1 cellular context compared by ENCODE assay signal in the genomic region with DNA sequence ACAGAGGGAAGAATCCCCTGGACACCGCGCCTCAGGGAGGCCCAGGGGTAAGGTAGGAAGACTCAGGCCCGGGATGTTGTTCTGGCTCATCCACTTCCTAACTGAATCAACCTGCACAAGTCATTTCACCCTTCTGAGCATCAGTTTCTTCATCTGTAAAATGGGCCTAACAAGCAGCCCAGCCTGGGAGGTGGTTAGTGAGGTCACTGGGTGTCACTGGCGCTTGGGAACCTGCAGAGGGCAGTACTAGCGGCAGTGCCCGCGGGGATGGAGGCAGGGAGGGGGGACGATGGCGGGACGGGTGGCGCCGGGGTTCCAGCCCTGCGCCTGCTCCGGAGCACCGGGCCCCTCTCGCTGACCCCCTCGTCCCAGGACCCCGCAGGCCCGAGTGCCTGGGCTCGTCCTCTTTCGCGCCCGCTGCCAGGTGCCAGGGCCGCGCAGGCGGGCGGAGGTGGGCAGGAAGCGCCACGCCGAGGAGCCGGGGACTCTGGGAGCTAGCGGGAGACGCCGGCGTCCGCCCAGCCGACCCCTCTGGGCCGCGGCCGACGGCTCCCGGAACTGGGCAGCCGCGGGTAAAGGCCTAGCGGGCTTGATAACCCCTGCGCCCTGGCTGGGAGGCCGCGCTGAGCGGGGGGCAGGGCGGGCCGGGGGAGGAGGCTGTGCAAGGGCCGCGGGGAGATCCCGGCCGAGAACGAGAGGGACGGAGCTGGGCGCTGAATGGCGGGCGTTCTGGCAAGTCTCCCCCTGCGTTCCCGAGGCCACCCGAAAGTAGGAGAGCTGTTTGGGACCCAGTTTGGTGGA.
TF ChIP-seq lines count a peak whose summit lies in the region.

A gene with protein sequence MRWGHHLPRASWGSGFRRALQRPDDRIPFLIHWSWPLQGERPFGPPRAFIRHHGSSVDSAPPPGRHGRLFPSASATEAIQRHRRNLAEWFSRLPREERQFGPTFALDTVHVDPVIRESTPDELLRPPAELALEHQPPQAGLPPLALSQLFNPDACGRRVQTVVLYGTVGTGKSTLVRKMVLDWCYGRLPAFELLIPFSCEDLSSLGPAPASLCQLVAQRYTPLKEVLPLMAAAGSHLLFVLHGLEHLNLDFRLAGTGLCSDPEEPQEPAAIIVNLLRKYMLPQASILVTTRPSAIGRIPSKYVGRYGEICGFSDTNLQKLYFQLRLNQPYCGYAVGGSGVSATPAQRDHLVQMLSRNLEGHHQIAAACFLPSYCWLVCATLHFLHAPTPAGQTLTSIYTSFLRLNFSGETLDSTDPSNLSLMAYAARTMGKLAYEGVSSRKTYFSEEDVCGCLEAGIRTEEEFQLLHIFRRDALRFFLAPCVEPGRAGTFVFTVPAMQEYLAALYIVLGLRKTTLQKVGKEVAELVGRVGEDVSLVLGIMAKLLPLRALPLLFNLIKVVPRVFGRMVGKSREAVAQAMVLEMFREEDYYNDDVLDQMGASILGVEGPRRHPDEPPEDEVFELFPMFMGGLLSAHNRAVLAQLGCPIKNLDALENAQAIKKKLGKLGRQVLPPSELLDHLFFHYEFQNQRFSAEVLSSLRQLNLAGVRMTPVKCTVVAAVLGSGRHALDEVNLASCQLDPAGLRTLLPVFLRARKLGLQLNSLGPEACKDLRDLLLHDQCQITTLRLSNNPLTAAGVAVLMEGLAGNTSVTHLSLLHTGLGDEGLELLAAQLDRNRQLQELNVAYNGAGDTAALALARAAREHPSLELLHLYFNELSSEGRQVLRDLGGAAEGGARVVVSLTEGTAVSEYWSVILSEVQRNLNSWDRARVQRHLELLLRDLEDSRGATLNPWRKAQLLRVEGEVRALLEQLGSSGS (plus strand): TSS at position 255 of the 801 bp plus-strand sequence. CDS start 2,679 bp downstream, outside the sequence.

TF ChIP-seq in GM12878, 131 proteins besides CTCF, POLR2A, EP300 and RAD21 (continues in another document):
- no peak for TF ChIP-seq JUND (IDR thresholded peaks at IDR 0.05; ENCODE audit: low read depth, low read length)
- TF ChIP-seq NBN (IDR thresholded peaks at IDR 0.05), result peak; percentile 86
- TF ChIP-seq, protein P1, sequence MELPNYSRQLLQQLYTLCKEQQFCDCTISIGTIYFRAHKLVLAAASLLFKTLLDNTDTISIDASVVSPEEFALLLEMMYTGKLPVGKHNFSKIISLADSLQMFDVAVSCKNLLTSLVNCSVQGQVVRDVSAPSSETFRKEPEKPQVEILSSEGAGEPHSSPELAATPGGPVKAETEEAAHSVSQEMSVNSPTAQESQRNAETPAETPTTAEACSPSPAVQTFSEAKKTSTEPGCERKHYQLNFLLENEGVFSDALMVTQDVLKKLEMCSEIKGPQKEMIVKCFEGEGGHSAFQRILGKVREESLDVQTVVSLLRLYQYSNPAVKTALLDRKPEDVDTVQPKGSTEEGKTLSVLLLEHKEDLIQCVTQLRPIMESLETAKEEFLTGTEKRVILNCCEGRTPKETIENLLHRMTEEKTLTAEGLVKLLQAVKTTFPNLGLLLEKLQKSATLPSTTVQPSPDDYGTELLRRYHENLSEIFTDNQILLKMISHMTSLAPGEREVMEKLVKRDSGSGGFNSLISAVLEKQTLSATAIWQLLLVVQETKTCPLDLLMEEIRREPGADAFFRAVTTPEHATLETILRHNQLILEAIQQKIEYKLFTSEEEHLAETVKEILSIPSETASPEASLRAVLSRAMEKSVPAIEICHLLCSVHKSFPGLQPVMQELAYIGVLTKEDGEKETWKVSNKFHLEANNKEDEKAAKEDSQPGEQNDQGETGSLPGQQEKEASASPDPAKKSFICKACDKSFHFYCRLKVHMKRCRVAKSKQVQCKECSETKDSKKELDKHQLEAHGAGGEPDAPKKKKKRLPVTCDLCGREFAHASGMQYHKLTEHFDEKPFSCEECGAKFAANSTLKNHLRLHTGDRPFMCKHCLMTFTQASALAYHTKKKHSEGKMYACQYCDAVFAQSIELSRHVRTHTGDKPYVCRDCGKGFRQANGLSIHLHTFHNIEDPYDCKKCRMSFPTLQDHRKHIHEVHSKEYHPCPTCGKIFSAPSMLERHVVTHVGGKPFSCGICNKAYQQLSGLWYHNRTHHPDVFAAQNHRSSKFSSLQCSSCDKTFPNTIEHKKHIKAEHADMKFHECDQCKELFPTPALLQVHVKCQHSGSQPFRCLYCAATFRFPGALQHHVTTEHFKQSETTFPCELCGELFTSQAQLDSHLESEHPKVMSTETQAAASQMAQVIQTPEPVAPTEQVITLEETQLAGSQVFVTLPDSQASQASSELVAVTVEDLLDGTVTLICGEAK (IDR thresholded peaks at IDR 0.05; ENCODE audit: borderline replicate concordance), result no peak
- TF ChIP-seq RB1 (IDR thresholded peaks at IDR 0.05; ENCODE audit: borderline replicate concordance), result peak; percentile 88; the same call in 1 of the 2 replicates
- TF ChIP-seq NR2C2 (IDR thresholded peaks at IDR 0.05; ENCODE audit: borderline replicate concordance, control insufficient read depth, insufficient read length, low read depth), result no peak
- 0 out of 2 replicates have a peak, but pooled peaks have one; percentile 24 for TF ChIP-seq RFX5 (IDR thresholded peaks at IDR 0.05; ENCODE audit: low read depth, low read length)
- TF ChIP-seq CBFB (IDR thresholded peaks at IDR 0.05; ENCODE audit: low read depth), result no peak
- TF ChIP-seq POLR2AphosphoS2 (IDR thresholded peaks at IDR 0.05; ENCODE audit: low read depth, low read length), result no peak
- no peak for TF ChIP-seq HDAC6 (IDR thresholded peaks at IDR 0.05; ENCODE audit: unreplicated experiment)
- TF ChIP-seq ZNF24 (IDR thresholded peaks at IDR 0.05), result no peak
- TF ChIP-seq ZSCAN29 (IDR thresholded peaks at IDR 0.05), result no peak
- no peak for TF ChIP-seq NFYA (IDR thresholded peaks at IDR 0.05; ENCODE audit: borderline replicate concordance, low read depth, low read length)
- no peak for TF ChIP-seq WRNIP1 (IDR thresholded peaks at IDR 0.05; ENCODE audit: borderline replicate concordance, low read depth, low read length)
- TF ChIP-seq POU2F2 (IDR thresholded peaks at IDR 0.05; ENCODE audit: borderline replicate concordance, low read depth, low read length), result 0 out of 3 replicates have a peak, but pooled peaks have one; percentile 35
- TF ChIP-seq IRF4 (IDR thresholded peaks at IDR 0.05; ENCODE audit: low read depth, low read length), result 0 out of 2 replicates have a peak, but pooled peaks have one; percentile 71
- no peak for TF ChIP-seq MYB (IDR thresholded peaks at IDR 0.05; ENCODE audit: borderline replicate concordance, low read depth, low read length)
- TF ChIP-seq ZNF384 (IDR thresholded peaks at IDR 0.05; ENCODE audit: borderline replicate concordance, low read depth, low read length), result no peak
- TF ChIP-seq, protein P2, sequence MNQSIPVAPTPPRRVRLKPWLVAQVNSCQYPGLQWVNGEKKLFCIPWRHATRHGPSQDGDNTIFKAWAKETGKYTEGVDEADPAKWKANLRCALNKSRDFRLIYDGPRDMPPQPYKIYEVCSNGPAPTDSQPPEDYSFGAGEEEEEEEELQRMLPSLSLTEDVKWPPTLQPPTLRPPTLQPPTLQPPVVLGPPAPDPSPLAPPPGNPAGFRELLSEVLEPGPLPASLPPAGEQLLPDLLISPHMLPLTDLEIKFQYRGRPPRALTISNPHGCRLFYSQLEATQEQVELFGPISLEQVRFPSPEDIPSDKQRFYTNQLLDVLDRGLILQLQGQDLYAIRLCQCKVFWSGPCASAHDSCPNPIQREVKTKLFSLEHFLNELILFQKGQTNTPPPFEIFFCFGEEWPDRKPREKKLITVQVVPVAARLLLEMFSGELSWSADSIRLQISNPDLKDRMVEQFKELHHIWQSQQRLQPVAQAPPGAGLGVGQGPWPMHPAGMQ (IDR thresholded peaks at IDR 0.05; ENCODE audit: borderline replicate concordance), result no peak
- no peak for TF ChIP-seq JUNB (IDR thresholded peaks at IDR 0.05)
- TF ChIP-seq, protein P3, sequence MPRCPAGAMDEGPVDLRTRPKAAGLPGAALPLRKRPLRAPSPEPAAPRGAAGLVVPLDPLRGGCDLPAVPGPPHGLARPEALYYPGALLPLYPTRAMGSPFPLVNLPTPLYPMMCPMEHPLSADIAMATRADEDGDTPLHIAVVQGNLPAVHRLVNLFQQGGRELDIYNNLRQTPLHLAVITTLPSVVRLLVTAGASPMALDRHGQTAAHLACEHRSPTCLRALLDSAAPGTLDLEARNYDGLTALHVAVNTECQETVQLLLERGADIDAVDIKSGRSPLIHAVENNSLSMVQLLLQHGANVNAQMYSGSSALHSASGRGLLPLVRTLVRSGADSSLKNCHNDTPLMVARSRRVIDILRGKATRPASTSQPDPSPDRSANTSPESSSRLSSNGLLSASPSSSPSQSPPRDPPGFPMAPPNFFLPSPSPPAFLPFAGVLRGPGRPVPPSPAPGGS (IDR thresholded peaks at IDR 0.05; ENCODE audit: borderline replicate concordance, insufficient read depth, low read depth, low read length, poor library complexity, severe bottlenecking), result no peak
- TF ChIP-seq, protein P4, sequence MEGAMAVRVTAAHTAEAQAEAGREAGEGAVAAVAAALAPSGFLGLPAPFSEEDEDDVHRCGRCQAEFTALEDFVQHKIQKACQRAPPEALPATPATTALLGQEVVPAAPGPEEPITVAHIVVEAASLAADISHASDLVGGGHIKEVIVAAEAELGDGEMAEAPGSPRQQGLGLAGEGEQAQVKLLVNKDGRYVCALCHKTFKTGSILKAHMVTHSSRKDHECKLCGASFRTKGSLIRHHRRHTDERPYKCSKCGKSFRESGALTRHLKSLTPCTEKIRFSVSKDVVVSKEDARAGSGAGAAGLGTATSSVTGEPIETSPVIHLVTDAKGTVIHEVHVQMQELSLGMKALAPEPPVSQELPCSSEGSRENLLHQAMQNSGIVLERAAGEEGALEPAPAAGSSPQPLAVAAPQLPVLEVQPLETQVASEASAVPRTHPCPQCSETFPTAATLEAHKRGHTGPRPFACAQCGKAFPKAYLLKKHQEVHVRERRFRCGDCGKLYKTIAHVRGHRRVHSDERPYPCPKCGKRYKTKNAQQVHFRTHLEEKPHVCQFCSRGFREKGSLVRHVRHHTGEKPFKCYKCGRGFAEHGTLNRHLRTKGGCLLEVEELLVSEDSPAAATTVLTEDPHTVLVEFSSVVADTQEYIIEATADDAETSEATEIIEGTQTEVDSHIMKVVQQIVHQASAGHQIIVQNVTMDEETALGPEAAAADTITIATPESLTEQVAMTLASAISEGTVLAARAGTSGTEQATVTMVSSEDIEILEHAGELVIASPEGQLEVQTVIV (IDR thresholded peaks at IDR 0.05; ENCODE audit: borderline replicate concordance, partially characterized antibody), result peak; percentile 12
- TF ChIP-seq IKZF1 (conservative IDR thresholded peaks at IDR 0.05), result peak; percentile 83
- TF ChIP-seq SREBF1 (IDR thresholded peaks at IDR 0.05; ENCODE audit: low read length), result no peak
- TF ChIP-seq, protein P5, sequence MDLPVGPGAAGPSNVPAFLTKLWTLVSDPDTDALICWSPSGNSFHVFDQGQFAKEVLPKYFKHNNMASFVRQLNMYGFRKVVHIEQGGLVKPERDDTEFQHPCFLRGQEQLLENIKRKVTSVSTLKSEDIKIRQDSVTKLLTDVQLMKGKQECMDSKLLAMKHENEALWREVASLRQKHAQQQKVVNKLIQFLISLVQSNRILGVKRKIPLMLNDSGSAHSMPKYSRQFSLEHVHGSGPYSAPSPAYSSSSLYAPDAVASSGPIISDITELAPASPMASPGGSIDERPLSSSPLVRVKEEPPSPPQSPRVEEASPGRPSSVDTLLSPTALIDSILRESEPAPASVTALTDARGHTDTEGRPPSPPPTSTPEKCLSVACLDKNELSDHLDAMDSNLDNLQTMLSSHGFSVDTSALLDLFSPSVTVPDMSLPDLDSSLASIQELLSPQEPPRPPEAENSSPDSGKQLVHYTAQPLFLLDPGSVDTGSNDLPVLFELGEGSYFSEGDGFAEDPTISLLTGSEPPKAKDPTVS (IDR thresholded peaks at IDR 0.05; ENCODE audit: low read depth, low read length), result 0 out of 2 replicates have a peak, but pooled peaks have one; percentile 33
- TF ChIP-seq ZBED1 (IDR thresholded peaks at IDR 0.05; ENCODE audit: borderline replicate concordance), result no peak
- TF ChIP-seq LARP7 (IDR thresholded peaks at IDR 0.05), result peak; percentile 72; the same call in 1 of the 2 replicates
- peak; percentile 15; the same call in 1 of the 2 replicates for TF ChIP-seq HCFC1 (IDR thresholded peaks at IDR 0.05; ENCODE audit: low read length)
- TF ChIP-seq ETV6 (conservative IDR thresholded peaks at IDR 0.05 in 1 of 2, IDR thresholded peaks at IDR 0.05 in 1 of 2; ENCODE audit: borderline replicate concordance in 1 of 2, low read depth in 1 of 2), result no peak; a peak in 1 of 4 replicates
- TF ChIP-seq CREM (IDR thresholded peaks at IDR 0.05; ENCODE audit: low read depth), result peak; percentile 79; the same call in 1 of the 2 replicates
- TF ChIP-seq, protein P6, sequence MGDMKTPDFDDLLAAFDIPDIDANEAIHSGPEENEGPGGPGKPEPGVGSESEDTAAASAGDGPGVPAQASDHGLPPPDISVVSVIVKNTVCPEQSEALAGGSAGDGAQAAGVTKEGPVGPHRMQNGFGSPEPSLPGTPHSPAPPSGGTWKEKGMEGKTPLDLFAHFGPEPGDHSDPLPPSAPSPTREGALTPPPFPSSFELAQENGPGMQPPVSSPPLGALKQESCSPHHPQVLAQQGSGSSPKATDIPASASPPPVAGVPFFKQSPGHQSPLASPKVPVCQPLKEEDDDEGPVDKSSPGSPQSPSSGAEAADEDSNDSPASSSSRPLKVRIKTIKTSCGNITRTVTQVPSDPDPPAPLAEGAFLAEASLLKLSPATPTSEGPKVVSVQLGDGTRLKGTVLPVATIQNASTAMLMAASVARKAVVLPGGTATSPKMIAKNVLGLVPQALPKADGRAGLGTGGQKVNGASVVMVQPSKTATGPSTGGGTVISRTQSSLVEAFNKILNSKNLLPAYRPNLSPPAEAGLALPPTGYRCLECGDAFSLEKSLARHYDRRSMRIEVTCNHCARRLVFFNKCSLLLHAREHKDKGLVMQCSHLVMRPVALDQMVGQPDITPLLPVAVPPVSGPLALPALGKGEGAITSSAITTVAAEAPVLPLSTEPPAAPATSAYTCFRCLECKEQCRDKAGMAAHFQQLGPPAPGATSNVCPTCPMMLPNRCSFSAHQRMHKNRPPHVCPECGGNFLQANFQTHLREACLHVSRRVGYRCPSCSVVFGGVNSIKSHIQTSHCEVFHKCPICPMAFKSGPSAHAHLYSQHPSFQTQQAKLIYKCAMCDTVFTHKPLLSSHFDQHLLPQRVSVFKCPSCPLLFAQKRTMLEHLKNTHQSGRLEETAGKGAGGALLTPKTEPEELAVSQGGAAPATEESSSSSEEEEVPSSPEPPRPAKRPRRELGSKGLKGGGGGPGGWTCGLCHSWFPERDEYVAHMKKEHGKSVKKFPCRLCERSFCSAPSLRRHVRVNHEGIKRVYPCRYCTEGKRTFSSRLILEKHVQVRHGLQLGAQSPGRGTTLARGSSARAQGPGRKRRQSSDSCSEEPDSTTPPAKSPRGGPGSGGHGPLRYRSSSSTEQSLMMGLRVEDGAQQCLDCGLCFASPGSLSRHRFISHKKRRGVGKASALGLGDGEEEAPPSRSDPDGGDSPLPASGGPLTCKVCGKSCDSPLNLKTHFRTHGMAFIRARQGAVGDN (IDR thresholded peaks at IDR 0.05), result peak; percentile 71; the same call in 1 of the 2 replicates
- no peak for TF ChIP-seq STAT3 (IDR thresholded peaks at IDR 0.05; ENCODE audit: low read depth, low read length)
- no peak for TF ChIP-seq YBX1 (IDR thresholded peaks at IDR 0.05)
- TF ChIP-seq, protein P7, sequence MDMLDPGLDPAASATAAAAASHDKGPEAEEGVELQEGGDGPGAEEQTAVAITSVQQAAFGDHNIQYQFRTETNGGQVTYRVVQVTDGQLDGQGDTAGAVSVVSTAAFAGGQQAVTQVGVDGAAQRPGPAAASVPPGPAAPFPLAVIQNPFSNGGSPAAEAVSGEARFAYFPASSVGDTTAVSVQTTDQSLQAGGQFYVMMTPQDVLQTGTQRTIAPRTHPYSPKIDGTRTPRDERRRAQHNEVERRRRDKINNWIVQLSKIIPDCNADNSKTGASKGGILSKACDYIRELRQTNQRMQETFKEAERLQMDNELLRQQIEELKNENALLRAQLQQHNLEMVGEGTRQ (IDR thresholded peaks at IDR 0.05; ENCODE audit: borderline replicate concordance, low read depth, low read length), result no peak
- no peak for TF ChIP-seq MTA2 (IDR thresholded peaks at IDR 0.05; ENCODE audit: low read depth)
- TF ChIP-seq FOXK2 (IDR thresholded peaks at IDR 0.05), result no peak
- TF ChIP-seq SMC3 (IDR thresholded peaks at IDR 0.05; ENCODE audit: borderline replicate concordance, low read length), result peak; percentile 63
- TF ChIP-seq KDM1A (IDR thresholded peaks at IDR 0.05; ENCODE audit: borderline replicate concordance), result no peak
